In genomic region chr1:902802-903201, GRCh38 we compare ENCODE assay signal across 3 cellular contexts.
TF ChIP-seq lines count a peak whose summit lies in the region.

No MANE protein-coding gene starts in this region.

TF ChIP-seq in SK-N-SH, 30 proteins besides CTCF, POLR2A, EP300 and RAD21:
- TF ChIP-seq NFIC (IDR thresholded peaks at IDR 0.05; ENCODE audit: borderline replicate concordance) (no peak), POLR2AphosphoS5 (IDR thresholded peaks at IDR 0.05; ENCODE audit: low read depth, low read length) (no peak), REST (IDR thresholded peaks at IDR 0.05; ENCODE audit: low read depth, low read length) (no peak), ELF1 (IDR thresholded peaks at IDR 0.05) (no peak), FOXJ3 (CRISPR knock-in tag; IDR thresholded peaks at IDR 0.05) (no peak), TEAD4 (IDR thresholded peaks at IDR 0.05; ENCODE audit: borderline replicate concordance, insufficient read depth) (no peak), RXRA (IDR thresholded peaks at IDR 0.05; ENCODE audit: borderline replicate concordance, low read depth) (no peak), TCF12 (IDR thresholded peaks at IDR 0.05) (no peak), SMC3 (IDR thresholded peaks at IDR 0.05; ENCODE audit: low read depth, low read length) (no peak), EZH2phosphoT487 (IDR thresholded peaks at IDR 0.05; ENCODE audit: borderline replicate concordance, low read depth) (no peak)
TF ChIP-seq in SK-N-SH: peak in this region for 0.

TF ChIP-seq in SK-N-SH treated with all-trans-retinoic acid at 6 μM for 48 hours, 23 proteins besides CTCF, POLR2A, EP300 and RAD21:
- TF ChIP-seq GLIS3 (CRISPR knock-in tag; IDR thresholded peaks at IDR 0.05) (no peak), CREB5 (CRISPR knock-in tag; IDR thresholded peaks at IDR 0.05; ENCODE audit: low read depth) (no peak), TOX (CRISPR knock-in tag; IDR thresholded peaks at IDR 0.05; ENCODE audit: borderline replicate concordance) (no peak), POU6F1 (CRISPR knock-in tag; IDR thresholded peaks at IDR 0.05; ENCODE audit: borderline replicate concordance, low read depth) (no peak), TCF4 (CRISPR knock-in tag; IDR thresholded peaks at IDR 0.05; ENCODE audit: borderline replicate concordance) (no peak), CSDC2 (CRISPR knock-in tag; IDR thresholded peaks at IDR 0.05) (no peak), CSRNP3 (CRISPR knock-in tag; IDR thresholded peaks at IDR 0.05) (no peak), TSHZ2 (CRISPR knock-in tag; IDR thresholded peaks at IDR 0.05) (no peak)

TF ChIP-seq in K562, 482 proteins besides CTCF, POLR2A, EP300 and RAD21:
- TF ChIP-seq NR1H2 (CRISPR knock-in tag; IDR thresholded peaks at IDR 0.05), result no peak
- no peak for TF ChIP-seq ZBTB11 (CRISPR knock-in tag; IDR thresholded peaks at IDR 0.05)
- TF ChIP-seq TSC22D4 (tag; IDR thresholded peaks at IDR 0.05), result no peak
- no peak for TF ChIP-seq PRPF4 (IDR thresholded peaks at IDR 0.05; ENCODE audit: insufficient read depth, low read depth, low read length, poor library complexity, severe bottlenecking)
- no peak for TF ChIP-seq ZNF3 (CRISPR knock-in tag; IDR thresholded peaks at IDR 0.05)
- TF ChIP-seq TCFL5 (CRISPR knock-in tag; conservative IDR thresholded peaks at IDR 0.05), result no peak
